Comparison of ENCODE assay signal across 1 cellular context in the genomic region with DNA sequence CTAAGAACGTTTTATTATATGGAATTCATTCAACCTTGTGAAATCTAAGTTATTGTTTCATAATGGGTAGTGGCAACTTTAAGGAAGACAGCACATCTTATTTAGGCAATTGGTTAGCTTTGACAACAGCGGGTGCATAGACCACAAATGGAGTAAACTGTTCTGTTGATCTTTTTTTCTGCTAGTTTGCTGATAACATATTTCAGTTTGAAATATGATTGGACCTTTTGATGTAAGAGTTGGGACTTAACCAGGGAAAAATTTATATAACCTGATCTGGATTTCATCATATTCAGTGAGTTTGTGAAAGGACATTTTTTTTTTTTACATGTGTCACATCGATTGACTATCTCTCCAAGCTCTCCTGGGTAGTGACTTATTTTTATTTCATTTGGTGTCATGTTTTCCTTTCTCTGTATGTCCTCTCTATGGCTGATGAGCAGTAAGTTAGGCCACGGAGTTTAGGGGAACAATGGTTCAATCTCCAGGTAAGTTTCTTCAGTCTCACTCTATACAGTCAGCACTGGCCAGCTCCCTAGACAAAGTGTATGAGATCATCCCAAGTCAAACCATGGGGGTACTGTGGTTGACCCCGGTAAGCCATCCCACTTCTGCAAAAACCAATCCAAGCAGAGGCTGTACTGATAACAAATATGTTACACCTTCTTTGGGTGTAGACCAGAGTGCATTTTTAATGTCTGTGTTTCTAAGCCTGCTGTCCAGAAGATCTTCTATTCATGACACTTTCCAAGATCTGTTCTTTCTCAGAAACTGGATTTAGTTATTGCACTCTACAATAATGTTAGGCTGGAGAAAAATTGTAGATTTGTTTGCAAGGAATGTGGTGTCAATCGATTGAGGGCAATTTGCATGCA.
TF ChIP-seq lines count a peak whose summit lies in the region.

No MANE protein-coding gene starts in this region.

TF ChIP-seq in SK-N-SH treated with all-trans-retinoic acid at 6 μM for 48 hours, 23 proteins besides CTCF, POLR2A, EP300 and RAD21 (continued from another document):
- TF ChIP-seq, protein P1, sequence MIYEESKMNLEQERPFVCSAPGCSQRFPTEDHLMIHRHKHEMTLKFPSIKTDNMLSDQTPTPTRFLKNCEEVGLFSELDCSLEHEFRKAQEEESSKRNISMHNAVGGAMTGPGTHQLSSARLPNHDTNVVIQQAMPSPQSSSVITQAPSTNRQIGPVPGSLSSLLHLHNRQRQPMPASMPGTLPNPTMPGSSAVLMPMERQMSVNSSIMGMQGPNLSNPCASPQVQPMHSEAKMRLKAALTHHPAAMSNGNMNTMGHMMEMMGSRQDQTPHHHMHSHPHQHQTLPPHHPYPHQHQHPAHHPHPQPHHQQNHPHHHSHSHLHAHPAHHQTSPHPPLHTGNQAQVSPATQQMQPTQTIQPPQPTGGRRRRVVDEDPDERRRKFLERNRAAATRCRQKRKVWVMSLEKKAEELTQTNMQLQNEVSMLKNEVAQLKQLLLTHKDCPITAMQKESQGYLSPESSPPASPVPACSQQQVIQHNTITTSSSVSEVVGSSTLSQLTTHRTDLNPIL (CRISPR knock-in tag; IDR thresholded peaks at IDR 0.05; ENCODE audit: low read depth), result no peak
- TF ChIP-seq, protein P2, sequence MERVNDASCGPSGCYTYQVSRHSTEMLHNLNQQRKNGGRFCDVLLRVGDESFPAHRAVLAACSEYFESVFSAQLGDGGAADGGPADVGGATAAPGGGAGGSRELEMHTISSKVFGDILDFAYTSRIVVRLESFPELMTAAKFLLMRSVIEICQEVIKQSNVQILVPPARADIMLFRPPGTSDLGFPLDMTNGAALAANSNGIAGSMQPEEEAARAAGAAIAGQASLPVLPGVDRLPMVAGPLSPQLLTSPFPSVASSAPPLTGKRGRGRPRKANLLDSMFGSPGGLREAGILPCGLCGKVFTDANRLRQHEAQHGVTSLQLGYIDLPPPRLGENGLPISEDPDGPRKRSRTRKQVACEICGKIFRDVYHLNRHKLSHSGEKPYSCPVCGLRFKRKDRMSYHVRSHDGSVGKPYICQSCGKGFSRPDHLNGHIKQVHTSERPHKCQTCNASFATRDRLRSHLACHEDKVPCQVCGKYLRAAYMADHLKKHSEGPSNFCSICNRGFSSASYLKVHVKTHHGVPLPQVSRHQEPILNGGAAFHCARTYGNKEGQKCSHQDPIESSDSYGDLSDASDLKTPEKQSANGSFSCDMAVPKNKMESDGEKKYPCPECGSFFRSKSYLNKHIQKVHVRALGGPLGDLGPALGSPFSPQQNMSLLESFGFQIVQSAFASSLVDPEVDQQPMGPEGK (CRISPR knock-in tag; IDR thresholded peaks at IDR 0.05; ENCODE audit: borderline replicate concordance), result peak; percentile 28; the same call in 1 of the 2 replicates
- no peak for TF ChIP-seq ZFP30 (CRISPR knock-in tag; IDR thresholded peaks at IDR 0.05)
- TF ChIP-seq ISL1 (CRISPR knock-in tag; IDR thresholded peaks at IDR 0.05), result no peak; the same call in 1 of the 2 replicates
- no peak for TF ChIP-seq CSDC2 (CRISPR knock-in tag; IDR thresholded peaks at IDR 0.05)
